23 cellular contexts compared by ENCODE assay signal in genomic region chr13:80973721-80974120, GRCh38.
DNase-seq lines count a peak whose midpoint lies in the region; ATAC-seq, FAIRE-seq and TF ChIP-seq lines count a peak whose summit lies in the region.
"Had no signal": no experiment of that assay in that cellular context is flagged by ENCODE, and none has a peak within 500 bp of the region (broad histone marks: within the 10 kb centered on the region; RNA-seq: fewer than 3 reads in every experiment).

No MANE protein-coding gene starts in this region.

- H3K36me3 Mint-ChIP-seq in activated CD8-positive, alpha-beta T cell treated with anti-CD3 and anti-CD28 coated beads for 36 hours (ENCODE audit: low read depth), result no peaks in the 10 kb centered on the region
- no peaks in the 10 kb centered on the region for H3K36me3 Mint-ChIP-seq in activated T-cell treated with anti-CD3 and anti-CD28 coated beads, Interleukin-2, amount 50 U/mL, for 4 hours (ENCODE audit: insufficient read depth)
- H3K36me3 Mint-ChIP-seq: CD4-positive, CD25-positive, alpha-beta regulatory T cell; CD8-positive, alpha-beta T cell had no signal

- H3K27ac Mint-ChIP-seq in activated CD8-positive, alpha-beta T cell treated with anti-CD3 and anti-CD28 coated beads for 36 hours, result no peak overlapping the region
- H3K27ac Mint-ChIP-seq: B cell; CD4-positive, CD25-positive, alpha-beta regulatory T cell; CD8-positive, alpha-beta T cell had no signal

- no peak overlapping the region for H3K27ac ChIP-seq in PC-3 (ENCODE audit: low read length)
- peak overlapping the region; percentile 65 for H3K27ac ChIP-seq in endothelial cell of umbilical vein (ENCODE audit: insufficient read depth, low read depth, low read length)
- H3K27ac ChIP-seq in foreskin keratinocyte, result no peak overlapping the region
- H3K27ac ChIP-seq: 22Rv1, BLaER1, C4-2B had no signal

- H3K9me3 ChIP-seq in PC-3 (ENCODE audit: low read length), result no peaks in the 10 kb centered on the region
- no peaks in the 10 kb centered on the region for H3K9me3 ChIP-seq in endothelial cell of umbilical vein (replicated peaks; ENCODE audit: control insufficient read depth, insufficient read depth, low read length)
- H3K9me3 ChIP-seq: Caco-2, HAP-1 had no signal

- H3F3A ChIP-seq in PC-3 (ENCODE audit: low read length, unreplicated experiment), result no peaks in the 10 kb centered on the region

- intact Hi-C loops in PC-3 (cut with micrococcal nuclease), result loop anchor here (10.0 kb wide), 1 partner anchor 81 kb away; no protein-coding TSS in a partner anchor
- intact Hi-C loops in endothelial cell of umbilical vein (cut with micrococcal nuclease), result loop anchor here (1.0 kb wide), 3 partner anchors 11 to 1206 kb away; no protein-coding TSS in a partner anchor
- intact Hi-C loops in activated CD8-positive, alpha-beta T cell treated with anti-CD3 and anti-CD28 coated beads for 36 hours (cut with micrococcal nuclease), result no loop called here

- H3K4me3 ChIP-seq in PC-3 (ENCODE audit: low read length) (no peak overlapping the region), endothelial cell of umbilical vein (replicated peaks in 1 of 3; ENCODE audit: insufficient read depth in 1 of 3, low read depth in 1 of 3, low read length in 3 of 3) (no peak overlapping the region)
- H3K4me3 ChIP-seq: BLaER1, GM12878, HAP-1 had no signal

- DNase-seq in ELR (ENCODE audit: low read depth) (peak; percentile 38), PC-3 (peak; percentile 1), endothelial cell of umbilical vein (ENCODE audit: low read depth, low spot score) (peak; percentile 58), foreskin keratinocyte (peak in 1 of 2 donors; percentile 18)
- DNase-seq in activated CD8-positive, alpha-beta T cell treated with anti-CD3 and anti-CD28 coated beads for 36 hours, result no peak
- no peak for DNase-seq in activated T-cell treated with anti-CD3 and anti-CD28 coated beads, Interleukin-2, amount 50 U/mL, for 4 hours
- no peak for DNase-seq in stimulated activated CD4-positive, alpha-beta T cell treated with anti-CD3 and anti-CD28 coated beads, Interleukin-4, amount 100 ng/mL, for 24 hours
- DNase-seq: Caco-2; CD4-positive, CD25-positive, alpha-beta regulatory T cell; CD8-positive, alpha-beta T cell; DMS153; DND-41; GDM1; GOT3 had no signal

- H3K79me2 ChIP-seq in PC-3 (ENCODE audit: low read length) (no peaks in the 10 kb centered on the region), endothelial cell of umbilical vein (ENCODE audit: control insufficient read depth, insufficient read depth, low read length) (no peaks in the 10 kb centered on the region)

- TF ChIP-seq POLR2A in endothelial cell of umbilical vein (IDR thresholded peaks at IDR 0.05; ENCODE audit: low read depth, low read length), result no peak

- no peaks in the 10 kb centered on the region for H4K20me1 ChIP-seq in PC-3 (ENCODE audit: low read length)
- no peaks in the 10 kb centered on the region for H4K20me1 ChIP-seq in endothelial cell of umbilical vein (replicated peaks; ENCODE audit: control insufficient read depth, extremely low read depth, insufficient read depth, low read length)
- H4K20me1 ChIP-seq: BLaER1 had no signal

- CTCF ChIA-PET in PC-3 (lab: Charles Lee) (interaction anchor here (0.6 kb wide), 1 partner anchor 16 kb away, joined by 3 read pairs; no protein-coding TSS in a partner anchor), endothelial cell of umbilical vein (lab: Charles Lee) (interaction anchor here (0.7 to 2.4 kb wide), 4 partner anchors 16 to 631 kb away, joined by 3 to 7 read pairs (median 5); no protein-coding TSS in a partner anchor)
- CTCF ChIA-PET in activated CD8-positive, alpha-beta T cell treated with anti-CD3 and anti-CD28 coated beads for 36 hours (lab: Charles Lee), result no interaction called here

- H3K9me2 ChIP-seq in PC-3 (replicated peaks; ENCODE audit: low read length), result no peaks in the 10 kb centered on the region

- H2AFZ ChIP-seq in PC-3 (ENCODE audit: low read length) (no peak overlapping the region), endothelial cell of umbilical vein (ENCODE audit: low read depth, low read length) (no peak overlapping the region)

- peak; percentile 56 for FAIRE-seq in endothelial cell of umbilical vein (lab: Jason Lieb, UNC)
- FAIRE-seq: A204.1, GM12878, H54 had no signal

- no peak overlapping the region for H3K4me3 Mint-ChIP-seq in activated CD8-positive, alpha-beta T cell treated with anti-CD3 and anti-CD28 coated beads for 36 hours
- no peak overlapping the region for H3K4me3 Mint-ChIP-seq in activated T-cell treated with anti-CD3 and anti-CD28 coated beads, Interleukin-2, amount 50 U/mL, for 4 hours
- H3K4me3 Mint-ChIP-seq: B cell; CD4-positive, CD25-positive, alpha-beta regulatory T cell; CD8-positive, alpha-beta T cell had no signal

- POLR2A ChIA-PET in PC-3 (lab: Charles Lee; ENCODE audit: unreplicated experiment), result interaction anchor here (0.6 kb wide), 1 partner anchor 632 kb away, joined by 4 read pairs; the partner anchor contains the start of gene SPRY2
- POLR2A ChIA-PET in endothelial cell of umbilical vein (lab: Charles Lee), result no interaction called here
- POLR2A ChIA-PET in activated CD8-positive, alpha-beta T cell treated with anti-CD3 and anti-CD28 coated beads for 36 hours (lab: Charles Lee), result no interaction called here

- no peaks in the 10 kb centered on the region for H3K9me1 ChIP-seq in endothelial cell of umbilical vein (replicated peaks; ENCODE audit: control insufficient read depth, extremely low read depth, insufficient read depth, low read length)

- ATAC-seq in PC-3 (peak; percentile 29; the same call in 1 of the 2 replicates), foreskin keratinocyte (peak; percentile 60), GM19035 (IDR thresholded peaks at IDR 0.05; ENCODE audit: unreplicated experiment) (no peak)
- ATAC-seq in activated CD8-positive, alpha-beta T cell treated with anti-CD3 and anti-CD28 coated beads for 36 hours, result no peak
- no peak for ATAC-seq in activated T-cell treated with anti-CD3 and anti-CD28 coated beads, Interleukin-2, amount 50 U/mL, for 4 hours
- ATAC-seq: CD8-positive, alpha-beta T cell; GM12878 had no signal

- H3K4me2 ChIP-seq in PC-3 (ENCODE audit: low read length) (no peak overlapping the region), endothelial cell of umbilical vein (ENCODE audit: insufficient read depth, low read length) (no peak overlapping the region)
- H3K4me2 ChIP-seq: BLaER1 had no signal

- BruUV-seq in PC-3 (replicated peaks; lab: Mats Ljungman, UMichigan) (no TSS peak), endothelial cell of umbilical vein (replicated peaks; lab: Mats Ljungman, UMichigan) (TSS peak; percentile 87)

- no peaks in the 10 kb centered on the region for H3K27me3 Mint-ChIP-seq in activated CD8-positive, alpha-beta T cell treated with anti-CD3 and anti-CD28 coated beads for 36 hours
- no peaks in the 10 kb centered on the region for H3K27me3 Mint-ChIP-seq in activated T-cell treated with anti-CD3 and anti-CD28 coated beads, Interleukin-2, amount 50 U/mL, for 4 hours (ENCODE audit: low read depth)
- H3K27me3 Mint-ChIP-seq: B cell; CD4-positive, CD25-positive, alpha-beta regulatory T cell had no signal

- no peaks in the 10 kb centered on the region for H3K4me1 ChIP-seq in PC-3 (ENCODE audit: insufficient read depth, low read length)
- H3K4me1 ChIP-seq in endothelial cell of umbilical vein (ENCODE audit: control insufficient read depth, extremely low read depth, insufficient read depth, low read length), result peaks cover 12% of the 10 kb centered on the region
- no peaks in the 10 kb centered on the region for H3K4me1 ChIP-seq in foreskin keratinocyte
- H3K4me1 ChIP-seq: HAP-1 had no signal

- no peak for TF ChIP-seq CTCF in PC-3 (conservative IDR thresholded peaks at IDR 0.05; ENCODE audit: low read depth, low read length)
- no peak for TF ChIP-seq CTCF in endothelial cell of umbilical vein (IDR thresholded peaks at IDR 0.05; ENCODE audit: extremely low read depth in 1 of 2, insufficient read depth in 1 of 2, low read depth in 1 of 2, low read length in 2 of 2)
- TF ChIP-seq CTCF in foreskin keratinocyte (conservative IDR thresholded peaks at IDR 0.05), result no peak
- no peak for TF ChIP-seq CTCF in activated CD8-positive, alpha-beta T cell treated with anti-CD3 and anti-CD28 coated beads for 36 hours (IDR thresholded peaks at IDR 0.05)

- dilution Hi-C loops in endothelial cell of umbilical vein (cut with MboI; ENCODE audit: extremely low pct_ligation_motif_present, low sequenced_read_pairs), result no loop called here

- H3K9me3 Mint-ChIP-seq in activated CD8-positive, alpha-beta T cell treated with anti-CD3 and anti-CD28 coated beads for 36 hours, result no peaks in the 10 kb centered on the region
- H3K9me3 Mint-ChIP-seq in activated T-cell treated with anti-CD3 and anti-CD28 coated beads, Interleukin-2, amount 50 U/mL, for 4 hours, result no peaks in the 10 kb centered on the region
- H3K9me3 Mint-ChIP-seq: CD8-positive, alpha-beta T cell had no signal

- H3K4me1 Mint-ChIP-seq in activated CD8-positive, alpha-beta T cell treated with anti-CD3 and anti-CD28 coated beads for 36 hours (ENCODE audit: low read depth), result no peaks in the 10 kb centered on the region
- H3K4me1 Mint-ChIP-seq in activated T-cell treated with anti-CD3 and anti-CD28 coated beads, Interleukin-2, amount 50 U/mL, for 4 hours (ENCODE audit: low read depth), result no peaks in the 10 kb centered on the region
- H3K4me1 Mint-ChIP-seq: B cell; CD4-positive, CD25-positive, alpha-beta regulatory T cell had no signal

- H3K36me3 ChIP-seq in PC-3 (ENCODE audit: low read depth, low read length) (no peaks in the 10 kb centered on the region), endothelial cell of umbilical vein (ENCODE audit: control insufficient read depth in 2 of 2, extremely low read depth in 1 of 2, insufficient read depth in 2 of 2, low read length in 2 of 2) (no peaks in the 10 kb centered on the region)
- H3K36me3 ChIP-seq: BLaER1, HAP-1 had no signal

- H3K27me3 ChIP-seq in PC-3 (ENCODE audit: low read length), result no peaks in the 10 kb centered on the region
- H3K27me3 ChIP-seq in endothelial cell of umbilical vein (ENCODE audit: control insufficient read depth in 2 of 2, insufficient read depth in 2 of 2, low read length in 2 of 2), result no peaks in the 10 kb centered on the region
- no peaks in the 10 kb centered on the region for H3K27me3 ChIP-seq in foreskin keratinocyte
- H3K27me3 ChIP-seq: BLaER1 had no signal

- H3K9ac ChIP-seq in PC-3 (ENCODE audit: low read length) (no peak overlapping the region), endothelial cell of umbilical vein (replicated peaks; ENCODE audit: extremely low read depth, insufficient read depth, low read length) (peak overlapping the region; percentile 23)
- H3K9ac ChIP-seq: BLaER1 had no signal

TF ChIP-seq in endothelial cell of umbilical vein, 7 proteins besides CTCF, POLR2A, EP300 and RAD21 (continues in another document):
- TF ChIP-seq MYC (IDR thresholded peaks at IDR 0.05; ENCODE audit: low read depth, low read length) (no peak), FOS (IDR thresholded peaks at IDR 0.05; ENCODE audit: borderline replicate concordance, insufficient read depth, low read length) (peak; percentile 84), JUN (IDR thresholded peaks at IDR 0.05; ENCODE audit: borderline replicate concordance, insufficient read depth, insufficient read length, low read depth) (peak; percentile 34), GATA2 (IDR thresholded peaks at IDR 0.05; ENCODE audit: insufficient read depth, insufficient read length, low read depth, low read length) (no peak)

Comparison
In these comparisons a context has a peak if more than half of its experiments do, and no peak if none do; other contexts are left out.
1. DNase-seq: peak in ELR (single experiment), PC-3 (single experiment) and endothelial cell of umbilical vein (single experiment); none in activated CD8-positive, alpha-beta T cell treated with anti-CD3 and anti-CD28 coated beads for 36 hours (single experiment), activated T-cell treated with anti-CD3 and anti-CD28 coated beads, Interleukin-2, amount 50 U/mL, for 4 hours (single experiment) and stimulated activated CD4-positive, alpha-beta T cell treated with anti-CD3 and anti-CD28 coated beads, Interleukin-4, amount 100 ng/mL, for 24 hours (single experiment).
2. ATAC-seq: peak in PC-3 (single experiment) and foreskin keratinocyte (single experiment); none in GM19035 (single experiment), activated CD8-positive, alpha-beta T cell treated with anti-CD3 and anti-CD28 coated beads for 36 hours (single experiment) and activated T-cell treated with anti-CD3 and anti-CD28 coated beads, Interleukin-2, amount 50 U/mL, for 4 hours (0 of 2).